In genomic region chr9:2493578-2493977, GRCh38 we compare ENCODE assay signal across 18 cellular contexts.
"Had no signal": no experiment of that assay in that cellular context is flagged by ENCODE, and none has a peak within 500 bp of the region (broad histone marks: within the 10 kb centered on the region; RNA-seq: fewer than 3 reads in every experiment).

No MANE protein-coding gene starts in this region.

- ATAC-seq: activated CD8-positive, alpha-beta T cell treated with anti-CD3 and anti-CD28 coated beads for 36 hours; esophagus mucosa; left lung; naive thymus-derived CD8-positive, alpha-beta T cell; stimulated activated memory B cell treated with anti-CD40 and anti-IgM and Interleukin-4, amounts not matched to agents 10 μg/mL and 1 μg/mL and 100 μg/mL, for 72 hours; T-cell had no signal

- H3K4me3 ChIP-seq: breast epithelium, left lung, ovary, spleen, testis had no signal

- H3K9me3 ChIP-seq: breast epithelium, left lung, ovary, spleen, testis had no signal

- H3K36me3 ChIP-seq: breast epithelium, left lung, ovary, spleen had no signal

- DNase-seq: activated CD4-positive, alpha-beta T cell treated with anti-CD3 and anti-CD28 coated beads, Interleukin-2, amount 10 ng/mL, durations not matched to agents 24 days and 14 days; activated CD8-positive, alpha-beta T cell treated with anti-CD3 and anti-CD28 coated beads for 36 hours; activated naive CD4-positive, alpha-beta T cell treated with Interleukin-2 at 50 U/mL for 16 hours; activated naive CD8-positive, alpha-beta T cell treated with anti-CD3 and anti-CD28 coated beads, Interleukin-2, amount 10 ng/mL, durations not matched to agents 7 days and 5 days; activated T-cell treated with anti-CD3 and anti-CD28 coated beads, Interleukin-2, amount 50 U/mL, for 1 hour; aorta; cortex of kidney; hypothalamus; left lung; naive thymus-derived CD8-positive, alpha-beta T cell; spleen; stimulated activated CD4-positive, alpha-beta T cell treated with anti-CD3 and anti-CD28 coated beads, Interleukin-4, amount 100 ng/mL, for 4 hours; T-cell had no signal

- H3K4me1 ChIP-seq: breast epithelium, spleen, testis had no signal

- H3K27ac ChIP-seq: breast epithelium, left lung, testis had no signal

- H3K27me3 ChIP-seq: breast epithelium, left lung, ovary, spleen, testis had no signal
